8 cellular contexts compared by ENCODE assay signal in genomic region chr20:59455392-59456341, GRCh38.
DNase-seq lines count a peak whose midpoint lies in the region; ATAC-seq and TF ChIP-seq lines count a peak whose summit lies in the region.

No MANE protein-coding gene starts in this region.

- no peak overlapping the region for H3K4me3 Mint-ChIP-seq in osteocyte (ENCODE audit: unreplicated experiment)

- H3K4me3 ChIP-seq in PC-3 (ENCODE audit: low read length) (no peak overlapping the region), fibroblast of the aortic adventitia (ENCODE audit: low read depth, low read length) (no peak overlapping the region)

- H3K9ac ChIP-seq in PC-3 (ENCODE audit: low read length) = no peak overlapping the region

- no TSS peak for BruUV-seq in PC-3 (replicated peaks; lab: Mats Ljungman, UMichigan)

- POLR2A ChIA-PET in PC-3 (lab: Charles Lee; ENCODE audit: unreplicated experiment) = no interaction called here

- H4K20me1 ChIP-seq in PC-3 (ENCODE audit: low read length) = no peaks in the 10 kb centered on the region

- no peaks in the 10 kb centered on the region for H3K9me3 ChIP-seq in PC-3 (ENCODE audit: low read length)

- no peak overlapping the region for H3K27ac ChIP-seq in PC-3 (ENCODE audit: low read length)

- H3F3A ChIP-seq in PC-3 (ENCODE audit: low read length, unreplicated experiment) = no peaks in the 10 kb centered on the region

- peak overlapping the region; percentile 29; the same call in 1 of the 2 replicates for H3K4me2 ChIP-seq in PC-3 (ENCODE audit: low read length)

- peak overlapping the region; percentile 65 for H2AFZ ChIP-seq in PC-3 (ENCODE audit: low read length)

- H3K36me3 ChIP-seq in PC-3 (ENCODE audit: low read depth, low read length) = no peaks in the 10 kb centered on the region

- no peaks in the 10 kb centered on the region for H3K4me1 ChIP-seq in PC-3 (ENCODE audit: insufficient read depth, low read length)

- H3K27me3 ChIP-seq in PC-3 (ENCODE audit: low read length) = peaks cover 48% of the 10 kb centered on the region

- intact Hi-C loops in PC-3 (cut with micrococcal nuclease) (loop anchor here (1.0 kb wide), 2 partner anchors 367 to 585 kb away; no protein-coding TSS in a partner anchor), posterior vena cava (cut with DNase I) (loop anchor here in 1 of 2 donors (10.0 kb wide), 1 partner anchor 659 kb away; no protein-coding TSS in a partner anchor)

- CTCF ChIA-PET in PC-3 (lab: Charles Lee) = interaction anchor here (0.7 to 1.0 kb wide), 5 partner anchors 18 to 1222 kb away, joined by 3 to 11 read pairs (median 3); no protein-coding TSS in a partner anchor

- peak; percentile 69 for ATAC-seq in PC-3

- no peaks in the 10 kb centered on the region for H3K79me2 ChIP-seq in PC-3 (ENCODE audit: low read length)

- peaks cover 18% of the 10 kb centered on the region for H3K4me1 Mint-ChIP-seq in osteocyte (ENCODE audit: unreplicated experiment)

- DNase-seq in NOMO-1 treated with dmso at 0.1 percent for 144 hours (lab: John Stamatoyannopoulos, UW; ENCODE audit: unreplicated experiment) (peak; percentile 0), NOMO-1 treated with DMSO at 0.1 percent for 48 hours (lab: John Stamatoyannopoulos, UW; ENCODE audit: unreplicated experiment) (no peak), PC-3 (peak; percentile 48), fibroblast of the aortic adventitia (ENCODE audit: low read depth) (peak; percentile 7), osteocyte (ENCODE audit: extremely low spot score, unreplicated experiment) (no peak), posterior vena cava (ENCODE audit: low spot score) (no peak), T1000 (lab: John Stamatoyannopoulos, UW) (no peak)
- no peak for DNase-seq in stimulated activated naive CD4-positive, alpha-beta T cell treated with Interleukin-2 at 50 U/mL for 16 hours (lab: John Stamatoyannopoulos, UW)

- H3K27ac Mint-ChIP-seq in osteocyte (ENCODE audit: unreplicated experiment) = no peak overlapping the region

- TF ChIP-seq CTCF in PC-3 (conservative IDR thresholded peaks at IDR 0.05; ENCODE audit: low read depth, low read length) (peak; percentile 83), fibroblast of the aortic adventitia (IDR thresholded peaks at IDR 0.05; ENCODE audit: insufficient read depth, low read length) (peak; percentile 19), osteocyte (IDR thresholded peaks at IDR 0.05) (peak; percentile 76)

- H3K27me3 Mint-ChIP-seq in osteocyte (ENCODE audit: unreplicated experiment) = no peaks in the 10 kb centered on the region

- peaks cover 3% of the 10 kb centered on the region for H3K9me3 Mint-ChIP-seq in osteocyte (ENCODE audit: unreplicated experiment)

- H3K9me2 ChIP-seq in PC-3 (replicated peaks; ENCODE audit: low read length) = no peaks in the 10 kb centered on the region

- H3K36me3 Mint-ChIP-seq in osteocyte (ENCODE audit: unreplicated experiment) = no peaks in the 10 kb centered on the region

Comparison
In these comparisons a context has a peak if more than half of its experiments do, and no peak if none do; other contexts are left out.
1. DNase-seq: peak in NOMO-1 treated with dmso at 0.1 percent for 144 hours (single experiment), PC-3 (single experiment) and fibroblast of the aortic adventitia (single experiment); none in NOMO-1 treated with DMSO at 0.1 percent for 48 hours (single experiment), osteocyte (single experiment), posterior vena cava (single experiment), T1000 (single experiment) and stimulated activated naive CD4-positive, alpha-beta T cell treated with Interleukin-2 at 50 U/mL for 16 hours (single experiment).
2. CTCF ChIP-seq: peak in every context shown above with its lines; median percentile 83 in PC-3; 76 in osteocyte; 19 in fibroblast of the aortic adventitia.